ENCODE assay signal across 8 cellular contexts in the genomic region with DNA sequence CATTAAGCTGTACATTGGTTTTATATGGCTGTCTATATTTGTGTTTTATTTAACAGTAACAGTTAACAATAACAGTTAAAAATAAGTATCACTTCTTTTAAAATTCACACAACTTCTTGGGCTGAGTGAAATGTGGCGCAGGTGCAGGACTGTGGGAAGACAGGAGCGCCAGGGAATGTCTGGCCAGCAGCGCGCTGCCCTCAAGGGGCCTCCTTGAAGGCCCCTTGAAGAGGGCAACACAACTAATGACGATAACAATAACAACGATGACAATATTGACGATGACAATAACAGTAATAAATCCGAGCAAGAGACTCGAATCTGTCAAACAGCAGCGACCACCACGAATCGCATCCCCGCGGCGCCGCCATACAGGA. TPM values are rescaled to one million over a fixed set of nuclear protein-coding genes. Genes with fewer than 3 reads are reported as not detected.
DNase-seq lines count a peak whose midpoint lies in the region; ATAC-seq and TF ChIP-seq lines count a peak whose summit lies in the region.

No MANE protein-coding gene starts in this region.

- H3K27me3 ChIP-seq in CD4-positive, alpha-beta memory T cell (ENCODE audit: insufficient read depth, low read length), result peaks cover 8% of the 10 kb centered on the region
- H3K27me3 ChIP-seq in RWPE2 (ENCODE audit: insufficient read depth, poor library complexity, severe bottlenecking) (no peaks in the 10 kb centered on the region), fibroblast of lung (ENCODE audit: control insufficient read depth, insufficient read depth, low read length) (no peaks in the 10 kb centered on the region), ovary (no peaks in the 10 kb centered on the region)

- TF ChIP-seq CTCF in RWPE2 (IDR thresholded peaks at IDR 0.05; ENCODE audit: poor library complexity, severe bottlenecking) (no peak), fibroblast of lung (conservative IDR thresholded peaks at IDR 0.05 in 1 of 2, IDR thresholded peaks at IDR 0.05 in 1 of 2; ENCODE audit: low read depth in 1 of 2, low read length in 2 of 2) (no peak), ovary (IDR thresholded peaks at IDR 0.05) (no peak)

- H3K9me3 Mint-ChIP-seq in CD4-positive, alpha-beta memory T cell, result peaks cover 0 to 25% (median 17%) of the 10 kb centered on the region in 8 donors

- H3K4me3 Mint-ChIP-seq in CD4-positive, alpha-beta memory T cell, result peak overlapping the region; percentile 71 to 86 (median 78)

- no peak for TF ChIP-seq EP300 in ovary (IDR thresholded peaks at IDR 0.05)

- H3K27me3 Mint-ChIP-seq in CD4-positive, alpha-beta memory T cell, result peaks cover 24 to 30% of the 10 kb centered on the region in 2 donors

- peaks cover 0 to 4% of the 10 kb centered on the region in 2 donors for H3K9me3 ChIP-seq in CD4-positive, alpha-beta memory T cell (ENCODE audit: control insufficient read depth in 1 of 2, low read length in 2 of 2)
- no peaks in the 10 kb centered on the region for H3K9me3 ChIP-seq in RWPE2 (ENCODE audit: severe bottlenecking)
- H3K9me3 ChIP-seq in fibroblast of lung (ENCODE audit: control insufficient read depth, insufficient read depth, low read depth, low read length), result no peaks in the 10 kb centered on the region
- no peaks in the 10 kb centered on the region for H3K9me3 ChIP-seq in ovary

- peak overlapping the region; percentile 37 for H3K4me2 ChIP-seq in fibroblast of lung (ENCODE audit: extremely low read depth, insufficient read depth, low read length)

- peaks cover 8% of the 10 kb centered on the region for H3K4me1 ChIP-seq in CD4-positive, alpha-beta memory T cell (ENCODE audit: insufficient read depth, low read length)
- H3K4me1 ChIP-seq in RWPE2 (ENCODE audit: insufficient read depth, poor library complexity, severe bottlenecking), result peaks cover 14% of the 10 kb centered on the region
- peaks cover 8% of the 10 kb centered on the region for H3K4me1 ChIP-seq in fibroblast of lung (ENCODE audit: control insufficient read depth, extremely low read depth, insufficient read depth, low read length)
- peaks cover 2% of the 10 kb centered on the region for H3K4me1 ChIP-seq in ovary (ENCODE audit: insufficient read depth)

- H3K9ac ChIP-seq in fibroblast of lung (ENCODE audit: insufficient read depth, low read length), result no peak overlapping the region

- peaks cover 2% of the 10 kb centered on the region in 2 donors for H3K36me3 Mint-ChIP-seq in CD4-positive, alpha-beta memory T cell

- peaks cover 5 to 15% (median 8%) of the 10 kb centered on the region in 4 donors for H3K4me1 Mint-ChIP-seq in CD4-positive, alpha-beta memory T cell

- POLR2A ChIA-PET in CD4-positive, alpha-beta memory T cell (lab: Charles Lee; ENCODE audit: partially characterized antibody), result no interaction called here

- H2AFZ ChIP-seq in fibroblast of lung (ENCODE audit: low read length), result peak overlapping the region; percentile 86

- H3K36me3 ChIP-seq in CD4-positive, alpha-beta memory T cell (ENCODE audit: insufficient read depth, low read length), result no peaks in the 10 kb centered on the region
- H3K36me3 ChIP-seq in RWPE2 (ENCODE audit: low read depth) (no peaks in the 10 kb centered on the region), fibroblast of lung (ENCODE audit: control insufficient read depth, insufficient read depth, low read length) (no peaks in the 10 kb centered on the region), ovary (no peaks in the 10 kb centered on the region)

- H4K20me1 ChIP-seq in fibroblast of lung (ENCODE audit: control insufficient read depth, extremely low read depth, insufficient read depth, low read length), result no peaks in the 10 kb centered on the region

- peak; percentile 5; the same call in 2 of the 3 replicates for ATAC-seq in RWPE2 (ENCODE audit: low read depth)
- ATAC-seq in HG02610 (IDR thresholded peaks at IDR 0.05; ENCODE audit: unreplicated experiment), result no peak
- no peak for ATAC-seq in HG03521 (IDR thresholded peaks at IDR 0.05; ENCODE audit: unreplicated experiment)

- intact Hi-C loops in CD4-positive, alpha-beta memory T cell (cut with micrococcal nuclease), result no loop called here
- intact Hi-C loops in ovary (cut with DNase I), result no loop called here

- H3K79me2 ChIP-seq in fibroblast of lung (ENCODE audit: control insufficient read depth, insufficient read depth, low read length), result peaks cover 37% of the 10 kb centered on the region

- H3K4me3 ChIP-seq in CD4-positive, alpha-beta memory T cell (ENCODE audit: low read length in 2 of 2), result peak overlapping the region in 1 of 2 donors; percentile 8
- H3K4me3 ChIP-seq in RWPE2 (ENCODE audit: severe bottlenecking), result peak overlapping the region; percentile 63
- H3K4me3 ChIP-seq in fibroblast of lung (replicated peaks in 1 of 4; ENCODE audit: control extremely low read depth in 1 of 4, insufficient read depth in 1 of 4, low read depth in 3 of 4, low read length in 4 of 4), result peak overlapping the region; percentile 47 to 56 (median 50)
- peak overlapping the region; percentile 82 for H3K4me3 ChIP-seq in ovary

- DNase-seq in CD4-positive, alpha-beta memory T cell, result no peak
- DNase-seq in RWPE2 (ENCODE audit: low spot score) (no peak), fibroblast of lung (ENCODE audit: low read depth in 2 of 2) (peak in 1 of 2 donors; percentile 70), ovary (no peak), glomerular visceral epithelial cell (ENCODE audit: extremely low spot score) (no peak)
- no peak for DNase-seq in activated CD4-positive, alpha-beta T cell treated with anti-CD3 and anti-CD28 coated beads, Interleukin-2, amount 50 U/mL, for 1 hour

- H3K27ac Mint-ChIP-seq in CD4-positive, alpha-beta memory T cell, result peak overlapping the region in 5 of 7 donors; percentile 0 to 71 (median 63)

- no peak overlapping the region for H3K27ac ChIP-seq in CD4-positive, alpha-beta memory T cell (ENCODE audit: low read depth, low read length)
- H3K27ac ChIP-seq in RWPE2 (ENCODE audit: poor library complexity, severe bottlenecking) (peak overlapping the region; percentile 70), fibroblast of lung (ENCODE audit: insufficient read depth, low read length) (no peak overlapping the region), ovary (no peak overlapping the region)

- TF ChIP-seq POLR2A in ovary (IDR thresholded peaks at IDR 0.05), result no peak

- WGBS in ovary, 3 donors, result 1 to 5% (median 1%) methylated on average over 16 of the region's 16 CpGs

- CTCF ChIA-PET in CD4-positive, alpha-beta memory T cell (lab: Charles Lee; ENCODE audit: partially characterized antibody), result no interaction called here

RNA-seq across cellular contexts. Expression of gene PPP2R3A, which starts 0.4 kb away (rescaled TPM):
- total RNA-seq in CD4-positive, alpha-beta memory T cell, result under 1 TPM; 0.25 to 0.81 TPM
- polyA plus RNA-seq in CD4-positive, alpha-beta memory T cell, result under 1 TPM in 1 of 2 donors, not detected in 1; 0.24 TPM
- total RNA-seq in fibroblast of lung (10.5 and 17.5 TPM in 2 replicates), ovary (10 to 100 TPM in 6 of 7 donors, 1 to 10 TPM in 1; 9.9 to 17.7 (median 12.5) TPM)
- polyA plus RNA-seq in fibroblast of lung (18.3 and 20.9 TPM in 2 replicates), ovary (1 to 10 TPM; 4.6 to 7.8 TPM)
- polyA plus RNA-seq in fibroblast of lung (2012), result 12.2 and 14.5 TPM in 2 replicates
- polyA minus RNA-seq in fibroblast of lung (ENCODE audit: low replicate concordance), result 10.3 and 15.6 TPM in 2 replicates
